8 cellular contexts compared by ENCODE assay signal in the genomic region with DNA sequence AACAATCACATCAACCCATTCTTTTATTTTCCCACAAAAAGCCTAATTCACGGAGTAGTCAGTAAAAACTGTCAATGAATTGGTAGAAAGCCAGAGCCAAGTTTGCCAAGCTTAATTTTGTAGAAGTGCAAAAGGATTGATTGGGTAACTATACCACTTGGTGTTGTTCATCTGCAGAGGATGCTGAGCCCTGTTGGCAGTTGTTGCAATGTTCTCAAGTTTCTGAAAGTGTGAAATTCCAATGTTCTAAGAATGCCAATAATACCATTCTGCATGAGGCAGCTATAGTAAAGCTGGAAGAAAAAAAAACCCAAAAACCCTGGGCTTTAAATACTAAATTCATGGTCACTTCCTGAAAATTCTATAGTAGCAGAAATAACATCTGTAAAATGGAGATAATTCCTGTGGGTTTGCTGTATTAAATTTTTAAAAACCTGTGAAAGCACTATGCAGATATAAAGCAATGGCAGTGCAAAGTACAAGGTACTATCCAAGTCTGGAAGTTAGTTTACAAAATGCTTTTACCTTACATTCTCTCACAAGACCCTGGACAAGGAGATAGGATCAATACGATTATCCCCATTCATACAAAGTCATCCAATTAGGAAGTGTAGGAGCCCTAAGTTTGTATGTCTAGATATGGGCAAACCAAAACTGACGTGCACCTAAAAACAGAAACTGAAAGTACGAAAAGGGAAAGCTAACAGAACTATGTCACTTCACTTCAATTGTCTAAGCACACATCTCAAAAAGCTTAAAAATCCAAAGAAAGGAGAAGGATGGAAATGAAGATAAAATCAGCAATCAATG.
DNase-seq lines count a peak whose midpoint lies in the region; ATAC-seq lines count a peak whose summit lies in the region.

No MANE protein-coding gene starts in this region.

- H3K27me3 Mint-ChIP-seq in stimulated activated naive CD8-positive, alpha-beta T cell treated with anti-CD3 and anti-CD28 coated beads, Interleukin-15, amount 100 ng/mL, for 72 hours = no peaks in the 10 kb centered on the region

- H3K9me3 Mint-ChIP-seq in stimulated activated naive CD8-positive, alpha-beta T cell treated with anti-CD3 and anti-CD28 coated beads, Interleukin-15, amount 100 ng/mL, for 72 hours = peaks cover 0 to 11% of the 10 kb centered on the region in 2 donors

- H3K27ac Mint-ChIP-seq in stimulated activated naive CD8-positive, alpha-beta T cell treated with anti-CD3 and anti-CD28 coated beads, Interleukin-15, amount 100 ng/mL, for 72 hours = peak overlapping the region; percentile 6 to 71

- peak; percentile 18 for DNase-seq in DMS153 treated with DMSO at 0.1 percent for 48 hours (lab: John Stamatoyannopoulos, UW; ENCODE audit: unreplicated experiment)
- no peak for DNase-seq in DMS153 (lab: John Stamatoyannopoulos, UW)
- DNase-seq in OCI-M1 (lab: John Stamatoyannopoulos, UW) = peak; percentile 97
- DNase-seq in fibroblast of peridontal ligament (ENCODE audit: extremely low read depth) = peak; percentile 33
- DNase-seq in stimulated activated naive CD8-positive, alpha-beta T cell treated with anti-CD3 and anti-CD28 coated beads, Interleukin-15, amount 100 ng/mL, for 72 hours = peak in 1 of 2 donors; percentile 2
- no peak for DNase-seq in hepatic stellate cell (ENCODE audit: low spot score)
- DNase-seq in D341Med (ENCODE audit: low spot score) = no peak

- peak; percentile 95 for ATAC-seq in HG02642 (IDR thresholded peaks at IDR 0.05; ENCODE audit: poor library complexity, unreplicated experiment)
- peak; percentile 66 for ATAC-seq in stimulated activated naive CD8-positive, alpha-beta T cell treated with anti-CD3 and anti-CD28 coated beads, Interleukin-15, amount 100 ng/mL, for 72 hours

- peaks cover 12% of the 10 kb centered on the region for H3K4me1 Mint-ChIP-seq in stimulated activated naive CD8-positive, alpha-beta T cell treated with anti-CD3 and anti-CD28 coated beads, Interleukin-15, amount 100 ng/mL, for 72 hours

- H3K4me3 Mint-ChIP-seq in stimulated activated naive CD8-positive, alpha-beta T cell treated with anti-CD3 and anti-CD28 coated beads, Interleukin-15, amount 100 ng/mL, for 72 hours = peak overlapping the region; percentile 45 to 73

Comparison
In these comparisons a context has a peak if more than half of its experiments do, and no peak if none do; other contexts are left out.
1. DNase-seq: peak in DMS153 treated with DMSO at 0.1 percent for 48 hours (single experiment), OCI-M1 (single experiment) and fibroblast of peridontal ligament (single experiment); none in DMS153 (single experiment), hepatic stellate cell (single experiment) and D341Med (single experiment).